In genomic region chr4:1346781-1347409, GRCh38 we compare ENCODE assay signal across 1 cellular context.
A peak's percentile ranks its signal among the peaks of the same experiment; 100 is the strongest.
TF ChIP-seq lines count a peak whose summit lies in the region.

Gene UVSSA (plus strand): TSS chr4:1347208. CDS start chr4:1348092, 884 bp downstream.

TF ChIP-seq in HepG2, 621 proteins besides CTCF, POLR2A, EP300 and RAD21 (continued from another document and continues in another):
- TF ChIP-seq FUBP1 (CRISPR knock-in tag; IDR thresholded peaks at IDR 0.05; ENCODE audit: borderline replicate concordance) (no peak), REXO4 (CRISPR knock-in tag; IDR thresholded peaks at IDR 0.05; ENCODE audit: borderline replicate concordance) (no peak), PHF20 (CRISPR knock-in tag; IDR thresholded peaks at IDR 0.05) (peak; percentile 65; the same call in 1 of the 2 replicates), ZNF331 (CRISPR knock-in tag; IDR thresholded peaks at IDR 0.05) (no peak), KLF15 (CRISPR knock-in tag; IDR thresholded peaks at IDR 0.05; ENCODE audit: borderline replicate concordance) (no peak), NR1H2 (CRISPR knock-in tag; IDR thresholded peaks at IDR 0.05; ENCODE audit: borderline replicate concordance, low read depth) (no peak), BHLHE40 (IDR thresholded peaks at IDR 0.05; ENCODE audit: low read length) (peak; percentile 100), ZNF142 (CRISPR knock-in tag; IDR thresholded peaks at IDR 0.05) (peak; percentile 100), POGZ (CRISPR knock-in tag; IDR thresholded peaks at IDR 0.05) (peak; percentile 76), POLR2AphosphoS5 (IDR thresholded peaks at IDR 0.05; ENCODE audit: low read depth, low read length) (no peak; the same call in 1 of the 2 replicates), GATAD2A (CRISPR knock-in tag; IDR thresholded peaks at IDR 0.05) (no peak), MEIS2 (CRISPR knock-in tag; IDR thresholded peaks at IDR 0.05) (no peak; the same call in 1 of the 2 replicates), SKIL (CRISPR knock-in tag; IDR thresholded peaks at IDR 0.05; ENCODE audit: borderline replicate concordance) (no peak), ZNF747 (CRISPR knock-in tag; IDR thresholded peaks at IDR 0.05; ENCODE audit: borderline replicate concordance) (no peak; the same call in 1 of the 2 replicates), CREB1 (IDR thresholded peaks at IDR 0.05) (peak; percentile 95), CREB1 (CRISPR knock-in tag; IDR thresholded peaks at IDR 0.05) (peak; percentile 93), ZC3H4 (CRISPR knock-in tag; IDR thresholded peaks at IDR 0.05; ENCODE audit: borderline replicate concordance) (no peak), GABPB1 (CRISPR knock-in tag; IDR thresholded peaks at IDR 0.05) (peak; percentile 93), ZSCAN31 (CRISPR knock-in tag; IDR thresholded peaks at IDR 0.05; ENCODE audit: low read depth) (no peak), ZNF414 (CRISPR knock-in tag; IDR thresholded peaks at IDR 0.05) (no peak), PLRG1 (conservative IDR thresholded peaks at IDR 0.05) (no peak), ZNF530 (CRISPR knock-in tag; IDR thresholded peaks at IDR 0.05; ENCODE audit: low read depth) (no peak), ZNF800 (CRISPR knock-in tag; IDR thresholded peaks at IDR 0.05) (no peak), ATM (IDR thresholded peaks at IDR 0.05; ENCODE audit: borderline replicate concordance) (no peak), AFF4 (CRISPR knock-in tag; IDR thresholded peaks at IDR 0.05) (no peak), ZMAT5 (CRISPR knock-in tag; IDR thresholded peaks at IDR 0.05; ENCODE audit: borderline replicate concordance, low read depth) (no peak), MAZ (IDR thresholded peaks at IDR 0.05; ENCODE audit: borderline replicate concordance, low read depth, low read length) (peak; percentile 69), MAZ (CRISPR knock-in tag; IDR thresholded peaks at IDR 0.05; ENCODE audit: low read depth) (peak; percentile 90), ZMAT3 (CRISPR knock-in tag; conservative IDR thresholded peaks at IDR 0.05) (peak; percentile 75), NFE2L2 (IDR thresholded peaks at IDR 0.05; ENCODE audit: low read length) (no peak), PTBP1 (IDR thresholded peaks at IDR 0.05; ENCODE audit: low read depth, low read length, poor library complexity, severe bottlenecking) (no peak), NFAT5 (CRISPR knock-in tag; IDR thresholded peaks at IDR 0.05) (no peak)
